15 cellular contexts compared by ENCODE assay signal in genomic region chr7:142418316-142418715, GRCh38.
"Had no signal": no experiment of that assay in that cellular context is flagged by ENCODE, and none has a peak within 500 bp of the region (broad histone marks: within the 10 kb centered on the region; RNA-seq: fewer than 3 reads in every experiment).

No MANE protein-coding gene starts in this region.

- H3K4me3 Mint-ChIP-seq: activated naive CD8-positive, alpha-beta T cell treated with anti-CD3 and anti-CD28 coated beads for 36 hours; endodermal cell; natural killer cell treated with Interleukin-12 subunit alpha and Interleukin-12 subunit beta and Interleukin-15 and Interleukin-18, amount 100 ng/mL, for 72 hours had no signal

- H3K4me1 ChIP-seq: lower lobe of right lung, prostate gland, right lobe of liver, upper lobe of right lung had no signal

- H3K27ac Mint-ChIP-seq: activated naive CD8-positive, alpha-beta T cell treated with anti-CD3 and anti-CD28 coated beads for 36 hours; endodermal cell; natural killer cell treated with Interleukin-12 subunit alpha and Interleukin-12 subunit beta and Interleukin-15 and Interleukin-18, amount 100 ng/mL, for 72 hours had no signal

- H3K27me3 Mint-ChIP-seq: activated naive CD8-positive, alpha-beta T cell treated with anti-CD3 and anti-CD28 coated beads for 36 hours; natural killer cell treated with Interleukin-12 subunit alpha and Interleukin-12 subunit beta and Interleukin-15 and Interleukin-18, amount 100 ng/mL, for 72 hours had no signal

- H3K27ac ChIP-seq: lower lobe of right lung, prostate gland, right lobe of liver, upper lobe of right lung had no signal

- H3K9me3 Mint-ChIP-seq: activated naive CD8-positive, alpha-beta T cell treated with anti-CD3 and anti-CD28 coated beads for 36 hours; endodermal cell; natural killer cell treated with Interleukin-12 subunit alpha and Interleukin-12 subunit beta and Interleukin-15 and Interleukin-18, amount 100 ng/mL, for 72 hours had no signal

- H3K4me1 Mint-ChIP-seq: endodermal cell had no signal

- H3K36me3 Mint-ChIP-seq: activated naive CD8-positive, alpha-beta T cell treated with anti-CD3 and anti-CD28 coated beads for 36 hours; natural killer cell treated with Interleukin-12 subunit alpha and Interleukin-12 subunit beta and Interleukin-15 and Interleukin-18, amount 100 ng/mL, for 72 hours had no signal

- H3K36me3 ChIP-seq: lower lobe of right lung, prostate gland, right lobe of liver, upper lobe of right lung had no signal

- DNase-seq: activated CD4-positive, CD25-positive, alpha-beta regulatory T cell; activated effector memory CD4-positive, alpha-beta T cell treated with anti-CD3 and anti-CD28 coated beads, Interleukin-2, amount 50 U/mL, for 16 hours; activated naive CD8-positive, alpha-beta T cell treated with anti-CD3 and anti-CD28 coated beads for 36 hours; endodermal cell; erythroblast; hippocampal formation; lower lobe of right lung; occipital lobe; right lobe of liver; stimulated activated CD4-positive, alpha-beta T cell treated with anti-CD3 and anti-CD28 coated beads, Interleukin-2, amount 100 ng/mL, for 24 hours; stimulated activated naive CD4-positive, alpha-beta T cell; T-helper 2 cell; upper lobe of right lung had no signal

- H3K4me3 ChIP-seq: lower lobe of right lung, prostate gland, right lobe of liver, upper lobe of right lung had no signal

- H3K27me3 ChIP-seq: right lobe of liver, upper lobe of right lung had no signal

- H3K9me3 ChIP-seq: lower lobe of right lung, prostate gland, right lobe of liver, upper lobe of right lung had no signal
